In genomic region chr12:70245458-70245857, GRCh38 we compare ENCODE assay signal across 13 cellular contexts. TPM values are rescaled to one million over a fixed set of nuclear protein-coding genes. Genes with fewer than 3 reads are reported as not detected.
A peak's percentile ranks its signal among the peaks of the same experiment; 100 is the strongest.
DNase-seq lines count a peak whose midpoint lies in the region; ATAC-seq, FAIRE-seq and TF ChIP-seq lines count a peak whose summit lies in the region.
"Had no signal": no experiment of that assay in that cellular context is flagged by ENCODE, and none has a peak within 500 bp of the region (broad histone marks: within the 10 kb centered on the region; RNA-seq: fewer than 3 reads in every experiment).

No MANE protein-coding gene starts in this region.

- H3K4me1 Mint-ChIP-seq in H9, result peaks cover 47 to 62% of the 10 kb centered on the region in 2 experiments
- peaks cover 41% of the 10 kb centered on the region for H3K4me1 Mint-ChIP-seq in activated T-helper 17 cell treated with anti-CD3 and anti-CD28 coated beads, Interleukin-2, amount 50 U/mL, for 72 hours

- H2AFZ ChIP-seq in H9 (ENCODE audit: low read length), result no peak overlapping the region

- H3K4me3 Mint-ChIP-seq in H9, result peak overlapping the region; percentile 94 to 99
- H3K4me3 Mint-ChIP-seq in activated T-helper 17 cell treated with anti-CD3 and anti-CD28 coated beads, Interleukin-2, amount 50 U/mL, for 72 hours, result peak overlapping the region; percentile 88

- H3T11ph ChIP-seq in H9 (ENCODE audit: low read length), result no peak overlapping the region

- CTCF ChIA-PET in A549 (lab: Yijun Ruan, JAX), result no interaction called here

- H3K79me1 ChIP-seq in H9 (ENCODE audit: insufficient read depth, low read depth, low read length, poor library complexity, severe bottlenecking), result no peaks in the 10 kb centered on the region

- H3K4ac ChIP-seq in H9 (ENCODE audit: low read depth, low read length), result no peak overlapping the region

- no peak overlapping the region for H2AK5ac ChIP-seq in H9 (ENCODE audit: insufficient read length, low read length)

- no peak overlapping the region for H4K5ac ChIP-seq in H9 (ENCODE audit: insufficient read length, low read depth, low read length)

- peaks cover 35% of the 10 kb centered on the region; the same call in 1 of the 2 replicates for H3K79me2 ChIP-seq in H9 (ENCODE audit: insufficient read depth, low read length)

- TF ChIP-seq CTCF in A549 (IDR thresholded peaks at IDR 0.05) (no peak), H9 (conservative IDR thresholded peaks at IDR 0.05) (no peak), tibial nerve (IDR thresholded peaks at IDR 0.05) (no peak), GM13976 (IDR thresholded peaks at IDR 0.05; ENCODE audit: borderline replicate concordance, control extremely low read depth, extremely low read depth, insufficient read depth, missing control alignments) (no peak)

- H3K4me3 ChIP-seq in A549, result no peak overlapping the region
- peak overlapping the region; percentile 90 for H3K4me3 ChIP-seq in iPS-20b (ENCODE audit: low read length)
- H3K4me3 ChIP-seq in tibial nerve, result no peak overlapping the region

- H3K23me2 ChIP-seq in H9 (ENCODE audit: insufficient read length, low read depth, low read length, poor library complexity, severe bottlenecking), result peaks cover 6% of the 10 kb centered on the region

- no peak overlapping the region for H2BK12ac ChIP-seq in H9 (ENCODE audit: insufficient read length, low read depth, low read length)

- H3K56ac ChIP-seq in H9 (ENCODE audit: insufficient read length, low read depth, low read length), result no peak overlapping the region

- H2BK20ac ChIP-seq in H9 (ENCODE audit: low read depth, low read length, poor library complexity, severe bottlenecking), result no peak overlapping the region

- H3K36me3 ChIP-seq in iPS-20b (ENCODE audit: insufficient read depth, low read depth, low read length) (peaks cover 14% of the 10 kb centered on the region), tibial nerve (peaks cover 0 to 6% (median 4%) of the 10 kb centered on the region in 3 donors)

- in situ Hi-C loops in GM13976 (cut with MboI; ENCODE audit: low sequenced_read_pairs, unreplicated experiment), result no loop called here

- TF ChIP-seq POLR2A in A549 (IDR thresholded peaks at IDR 0.05; ENCODE audit: low read length) (no peak), tibial nerve (IDR thresholded peaks at IDR 0.05) (no peak)

- ATAC-seq in A549, result no peak
- ATAC-seq in activated T-helper 17 cell treated with anti-CD3 and anti-CD28 coated beads, Interleukin-2, amount 50 U/mL, for 72 hours (replicated peaks), result no peak
- ATAC-seq: heart left ventricle had no signal

- peak overlapping the region; percentile 82 for H3K4me2 ChIP-seq in A549
- no peak overlapping the region for H3K4me2 ChIP-seq in H9 (ENCODE audit: insufficient read depth, insufficient read length, low read length)

- POLR2A ChIA-PET in A549 (lab: Yijun Ruan, JAX), result no interaction called here

- H3K27ac ChIP-seq in A549 (no peak overlapping the region), H9 (ENCODE audit: insufficient read length, low read depth, low read length) (no peak overlapping the region), iPS-20b (ENCODE audit: low read length) (no peak overlapping the region), tibial nerve (peak overlapping the region in 2 of 4 donors; percentile 5 to 95)
- H3K27ac ChIP-seq: C4-2B had no signal

- H3K27ac Mint-ChIP-seq in H9, result no peak overlapping the region; a peak in 1 of 7 replicates
- no peak overlapping the region for H3K27ac Mint-ChIP-seq in activated T-helper 17 cell treated with anti-CD3 and anti-CD28 coated beads, Interleukin-2, amount 50 U/mL, for 72 hours

- no peaks in the 10 kb centered on the region; the same call in 1 of the 2 replicates for H3K27me3 Mint-ChIP-seq in H9 (ENCODE audit: low read depth)
- no peaks in the 10 kb centered on the region for H3K27me3 Mint-ChIP-seq in activated T-helper 17 cell treated with anti-CD3 and anti-CD28 coated beads, Interleukin-2, amount 50 U/mL, for 72 hours

- no peak overlapping the region for H3K14ac ChIP-seq in H9 (ENCODE audit: insufficient read depth, low read length)

- H3K27me3 ChIP-seq in H9 (ENCODE audit: insufficient read depth, low read length), result no peaks in the 10 kb centered on the region
- no peaks in the 10 kb centered on the region for H3K27me3 ChIP-seq in iPS-20b (ENCODE audit: insufficient read depth, low read length)
- H3K27me3 ChIP-seq in tibial nerve, result no peaks in the 10 kb centered on the region
- H3K27me3 ChIP-seq: heart left ventricle had no signal

- no peak for TF ChIP-seq RAD21 in A549 (conservative IDR thresholded peaks at IDR 0.05 in 1 of 2, IDR thresholded peaks at IDR 0.05 in 1 of 2)

- H3K18ac ChIP-seq in H9 (ENCODE audit: insufficient read length, low read depth, low read length), result no peak overlapping the region

- H3K9me3 ChIP-seq in A549, result no peaks in the 10 kb centered on the region
- no peaks in the 10 kb centered on the region for H3K9me3 ChIP-seq in H9 (ENCODE audit: control insufficient read depth, low read depth, low read length)
- H3K9me3 ChIP-seq in iPS-20b (ENCODE audit: insufficient read depth, low read depth, low read length), result no peaks in the 10 kb centered on the region
- no peaks in the 10 kb centered on the region for H3K9me3 ChIP-seq in tibial nerve
- H3K9me3 ChIP-seq: heart left ventricle had no signal

- H3K4me1 ChIP-seq in A549 (peaks cover 29% of the 10 kb centered on the region; the same call in 2 of the 3 replicates), H9 (ENCODE audit: insufficient read depth, low read length) (no peaks in the 10 kb centered on the region), iPS-20b (ENCODE audit: insufficient read depth, low read length) (peaks cover 28% of the 10 kb centered on the region; the same call in 1 of the 2 replicates), tibial nerve (peaks cover 0 to 73% (median 51%) of the 10 kb centered on the region in 4 donors)

- H3K9ac ChIP-seq in H9 (ENCODE audit: extremely low read depth, insufficient read length, low read length), result no peak overlapping the region
- H3K9ac ChIP-seq in iPS-20b (ENCODE audit: low read depth, low read length), result peak overlapping the region; percentile 98

- peaks cover 16 to 32% (median 26%) of the 10 kb centered on the region in 3 experiments for H3K36me3 Mint-ChIP-seq in H9 (ENCODE audit: insufficient read depth in 1 of 3, low read depth in 3 of 3)
- peaks cover 94% of the 10 kb centered on the region for H3K36me3 Mint-ChIP-seq in activated T-helper 17 cell treated with anti-CD3 and anti-CD28 coated beads, Interleukin-2, amount 50 U/mL, for 72 hours (ENCODE audit: low read depth)

- H4K91ac ChIP-seq in H9 (ENCODE audit: insufficient read length, low read depth, low read length), result no peak overlapping the region

- H2BK120ac ChIP-seq in H9 (ENCODE audit: low read depth, low read length, poor library complexity, severe bottlenecking), result no peak overlapping the region

- H3K23ac ChIP-seq in H9 (ENCODE audit: insufficient read length, low read depth, low read length), result no peak overlapping the region

- H2BK5ac ChIP-seq in H9 (ENCODE audit: insufficient read length, low read length), result no peak overlapping the region

- no peaks in the 10 kb centered on the region for H4K20me1 ChIP-seq in H9 (ENCODE audit: control insufficient read depth, insufficient read depth, insufficient read length)

- FAIRE-seq in A549 (lab: Jason Lieb, UNC), result no peak

- no peak overlapping the region for H4K8ac ChIP-seq in H9 (replicated peaks; ENCODE audit: insufficient read length, low read depth, low read length)

- DNase-seq in A549 (ENCODE audit: low read depth in 1 of 2, low spot score in 1 of 2) (no peak), H9 (no peak), NCI-H2171 (lab: John Stamatoyannopoulos, UW) (no peak), tibial nerve (ENCODE audit: low spot score in 2 of 2) (no peak), GM13976 (ENCODE audit: low spot score) (no peak), hippocampal formation (lab: John Stamatoyannopoulos, UW) (no peak)
- DNase-seq: activated naive CD4-positive, alpha-beta T cell; heart left ventricle; mesendoderm; trophoblast cell had no signal

- H2BK15ac ChIP-seq in H9 (ENCODE audit: low read depth, low read length), result no peak overlapping the region

- no peaks in the 10 kb centered on the region for H3K9me3 Mint-ChIP-seq in H9
- no peaks in the 10 kb centered on the region for H3K9me3 Mint-ChIP-seq in activated T-helper 17 cell treated with anti-CD3 and anti-CD28 coated beads, Interleukin-2, amount 50 U/mL, for 72 hours

- TF ChIP-seq EP300 in A549 (IDR thresholded peaks at IDR 0.05), result no peak
- no peak for TF ChIP-seq EP300 in tibial nerve (IDR thresholded peaks at IDR 0.05)

TF ChIP-seq in A549, 52 proteins besides CTCF, POLR2A, EP300 and RAD21 (continues in another document):
- TF ChIP-seq JUNB (IDR thresholded peaks at IDR 0.05), result no peak
- TF ChIP-seq ATOH8 (CRISPR knock-in tag; IDR thresholded peaks at IDR 0.05; ENCODE audit: low read depth), result no peak
- TF ChIP-seq HMGXB4 (CRISPR knock-in tag; IDR thresholded peaks at IDR 0.05; ENCODE audit: borderline replicate concordance), result no peak
- TF ChIP-seq RFX5 (IDR thresholded peaks at IDR 0.05), result no peak

RNA-seq across cellular contexts. Expression of gene CNOT2, which starts 2.2 kb away (rescaled TPM):
- polyA plus RNA-seq in A549 (2011; rRNA removed) (99.1 and 105 TPM in 2 replicates), A549 (2017; fragmentation: RNase III; extraction: RNeasy Plus Mini Kit Qiagen cat#74134 plus additional on column Dnase treatment) (87.2 to 90.6 TPM (median 87.7 TPM) in 3 replicates)
- polyA plus RNA-seq in A549 (2012; cell fraction: cytosol; rRNA removed), result 41.5 and 41.7 TPM in 2 replicates
- 25.6 and 37.8 TPM in 2 replicates for polyA plus RNA-seq in A549 (2012; cell fraction: nucleus; rRNA removed)
- polyA minus RNA-seq in A549 (2011; rRNA and poly(A)+ RNA removed), result 155 and 175 TPM in 2 replicates
- total RNA-seq in H9 (2021) (78.8 and 82.9 TPM in 2 replicates), tibial nerve (100 to 1,000 TPM in 3 of 4 donors, 10 to 100 TPM in 1; 80.6 to 164 (median 132) TPM)
- 10 to 100 TPM; 66.4 to 71.1 TPM for total RNA-seq in activated T-helper 17 cell treated with anti-CD3 and anti-CD28 coated beads, Interleukin-2, amount 50 U/mL, for 72 hours
